15 cellular contexts compared by ENCODE assay signal in genomic region chr4:113524505-113525186, GRCh38.
A peak's percentile ranks its signal among the peaks of the same experiment; 100 is the strongest.
DNase-seq lines count a peak whose midpoint lies in the region; ATAC-seq and TF ChIP-seq lines count a peak whose summit lies in the region.
"Had no signal": no experiment of that assay in that cellular context is flagged by ENCODE, and none has a peak within 500 bp of the region (broad histone marks: within the 10 kb centered on the region; RNA-seq: fewer than 3 reads in every experiment).

No MANE protein-coding gene starts in this region.

- H3K27me3 ChIP-seq in right atrium auricular region: no peaks in the 10 kb centered on the region
- H3K27me3 ChIP-seq: suprapubic skin had no signal

- intact Hi-C loops in Right ventricle myocardium superior (cut with DNase I): no loop called here

- H3K27ac ChIP-seq in right atrium auricular region: no peak overlapping the region
- H3K27ac ChIP-seq: GM23248, psoas muscle, suprapubic skin had no signal

- peaks cover 17% of the 10 kb centered on the region for H3K36me3 ChIP-seq in right atrium auricular region

- no peaks in the 10 kb centered on the region for H3K27me3 Mint-ChIP-seq in activated CD4-positive, alpha-beta memory T cell treated with anti-CD3 and anti-CD28 coated beads, Interleukin-2, amount 10 ng/mL, durations not matched to agents 7 days and 5 days
- H3K27me3 Mint-ChIP-seq: brain, IgD-negative memory B cell had no signal

- no peak for DNase-seq in activated CD4-positive, alpha-beta memory T cell treated with anti-CD3 and anti-CD28 coated beads, Interleukin-2, amount 10 ng/mL, durations not matched to agents 7 days and 5 days
- DNase-seq in Right ventricle myocardium superior (no peak), right atrium auricular region (ENCODE audit: low spot score) (no peak)
- DNase-seq: activated CD8-positive, alpha-beta memory T cell treated with anti-CD3 and anti-CD28 coated beads, Interleukin-2, amount 50 U/mL, for 48 hours; GM23248; PC-3; psoas muscle had no signal

- peaks cover 2% of the 10 kb centered on the region for H3K9me3 Mint-ChIP-seq in activated CD4-positive, alpha-beta memory T cell treated with anti-CD3 and anti-CD28 coated beads, Interleukin-2, amount 10 ng/mL, durations not matched to agents 7 days and 5 days
- H3K9me3 Mint-ChIP-seq: brain, IgD-negative memory B cell had no signal

- H3K36me3 Mint-ChIP-seq in activated CD4-positive, alpha-beta memory T cell treated with anti-CD3 and anti-CD28 coated beads, Interleukin-2, amount 10 ng/mL, durations not matched to agents 7 days and 5 days (ENCODE audit: low read depth): peaks cover 39% of the 10 kb centered on the region

- H3K4me1 Mint-ChIP-seq in activated CD4-positive, alpha-beta memory T cell treated with anti-CD3 and anti-CD28 coated beads, Interleukin-2, amount 10 ng/mL, durations not matched to agents 7 days and 5 days: peaks cover 13% of the 10 kb centered on the region
- H3K4me1 Mint-ChIP-seq: brain had no signal

- POLR2A ChIA-PET in activated CD4-positive, alpha-beta memory T cell treated with anti-CD3 and anti-CD28 coated beads, Interleukin-2, amount 10 ng/mL, durations not matched to agents 7 days and 5 days (lab: Charles Lee): interaction anchor here (0.6 kb wide), 1 partner anchor 860 kb away, joined by 4 read pairs; no protein-coding TSS in a partner anchor

- no peak overlapping the region for H3K4me3 ChIP-seq in right atrium auricular region
- H3K4me3 ChIP-seq: GM23248, psoas muscle, suprapubic skin had no signal

- H3K9me3 ChIP-seq in right atrium auricular region: no peaks in the 10 kb centered on the region
- H3K9me3 ChIP-seq: psoas muscle, suprapubic skin had no signal

- CTCF ChIA-PET in activated CD4-positive, alpha-beta memory T cell treated with anti-CD3 and anti-CD28 coated beads, Interleukin-2, amount 10 ng/mL, durations not matched to agents 7 days and 5 days (lab: Charles Lee): no interaction called here

- H3K4me1 ChIP-seq in right atrium auricular region: no peaks in the 10 kb centered on the region
- H3K4me1 ChIP-seq: psoas muscle, suprapubic skin had no signal

- H3K27ac Mint-ChIP-seq in activated CD4-positive, alpha-beta memory T cell treated with anti-CD3 and anti-CD28 coated beads, Interleukin-2, amount 10 ng/mL, durations not matched to agents 7 days and 5 days: no peak overlapping the region
- H3K27ac Mint-ChIP-seq: brain, IgD-negative memory B cell had no signal

- H3K4me3 Mint-ChIP-seq in activated CD4-positive, alpha-beta memory T cell treated with anti-CD3 and anti-CD28 coated beads, Interleukin-2, amount 10 ng/mL, durations not matched to agents 7 days and 5 days: no peak overlapping the region
- H3K4me3 Mint-ChIP-seq: brain, IgD-negative memory B cell had no signal

- TF ChIP-seq CTCF in right atrium auricular region (IDR thresholded peaks at IDR 0.05): no peak

- ATAC-seq in GM18508 (IDR thresholded peaks at IDR 0.05; ENCODE audit: insufficient read depth, unreplicated experiment) (peak; percentile 12), GM19395 (IDR thresholded peaks at IDR 0.05; ENCODE audit: unreplicated experiment) (peak; percentile 46), HG02763 (IDR thresholded peaks at IDR 0.05; ENCODE audit: unreplicated experiment) (peak; percentile 27), HG03457 (IDR thresholded peaks at IDR 0.05; ENCODE audit: unreplicated experiment) (peak; percentile 34), Right ventricle myocardium superior (ENCODE audit: poor library complexity) (no peak), HG03565 (IDR thresholded peaks at IDR 0.05; ENCODE audit: unreplicated experiment) (no peak)
- ATAC-seq: PC-3, psoas muscle had no signal

Comparison
In these comparisons a context has a peak if more than half of its experiments do, and no peak if none do; other contexts are left out.
1. ATAC-seq: peak in GM18508 (single experiment), GM19395 (single experiment), HG02763 (single experiment) and HG03457 (single experiment); none in Right ventricle myocardium superior (single experiment) and HG03565 (single experiment).